29 cellular contexts compared by ENCODE assay signal in genomic region chr7:16810573-16810972, GRCh38. TPM values are rescaled to one million over a fixed set of nuclear protein-coding genes. Genes with fewer than 3 reads are reported as not detected.
"Had no signal": no experiment of that assay in that cellular context is flagged by ENCODE, and none has a peak within 500 bp of the region (broad histone marks: within the 10 kb centered on the region; RNA-seq: fewer than 3 reads in every experiment).

No MANE protein-coding gene starts in this region.

- H3K4me1 ChIP-seq: thyroid gland had no signal

- DNase-seq: activated CD4-positive, alpha-beta memory T cell treated with anti-CD3 and anti-CD28 coated beads for 36 hours; activated CD4-positive, alpha-beta T cell treated with anti-CD3 and anti-CD28 coated beads for 36 hours; activated naive CD4-positive, alpha-beta T cell; activated naive CD8-positive, alpha-beta T cell treated with anti-CD3 and anti-CD28 coated beads for 36 hours; activated T-cell treated with anti-CD3 and anti-CD28 coated beads for 4 hours; amniotic stem cell; dermis blood vessel endothelial cell; effector memory CD4-positive, alpha-beta T cell; foreskin fibroblast; hippocampal formation; midbrain; occipital lobe; stimulated activated CD4-positive, alpha-beta T cell treated with anti-CD3 and anti-CD28 coated beads, Interleukin-12 subunit alpha, Interleukin-12 subunit beta, amount 100 ng/mL, for 4 hours; stimulated activated CD4-positive, alpha-beta T cell treated with anti-CD3 and anti-CD28 coated beads, Interleukin-1b, Interleukin-23, amount 100 ng/mL, for 48 hours; stimulated activated CD8-positive, alpha-beta memory T cell treated with anti-CD3 and anti-CD28 coated beads, Interleukin-4, amount 100 ng/mL, for 48 hours; stimulated activated naive CD4-positive, alpha-beta T cell; thyroid gland had no signal

- H3K36me3 Mint-ChIP-seq: activated CD4-positive, alpha-beta memory T cell treated with anti-CD3 and anti-CD28 coated beads for 36 hours; activated naive CD8-positive, alpha-beta T cell treated with anti-CD3 and anti-CD28 coated beads for 36 hours; WTC11 had no signal

- ATAC-seq: activated CD4-positive, alpha-beta T cell treated with anti-CD3 and anti-CD28 coated beads for 36 hours; left lobe of liver; WTC11 had no signal

- H3K36me3 ChIP-seq: cardiac muscle cell, thyroid gland had no signal

- H3K9me3 ChIP-seq: thyroid gland had no signal

- FAIRE-seq: islet of Langerhans, urothelium cell line had no signal

- H3K27ac Mint-ChIP-seq: activated CD4-positive, alpha-beta memory T cell treated with anti-CD3 and anti-CD28 coated beads for 36 hours; activated CD4-positive, alpha-beta T cell treated with anti-CD3 and anti-CD28 coated beads for 36 hours; activated naive CD8-positive, alpha-beta T cell treated with anti-CD3 and anti-CD28 coated beads for 36 hours; progenitor cell of endocrine pancreas; WTC11 had no signal

- H3K27ac ChIP-seq: cardiac muscle cell, thyroid gland had no signal

- H3K27me3 ChIP-seq: cardiac muscle cell, thyroid gland had no signal

- H3K9me3 Mint-ChIP-seq: activated CD4-positive, alpha-beta memory T cell treated with anti-CD3 and anti-CD28 coated beads for 36 hours; activated naive CD8-positive, alpha-beta T cell treated with anti-CD3 and anti-CD28 coated beads for 36 hours; WTC11 had no signal

- H3K4me3 Mint-ChIP-seq: activated CD4-positive, alpha-beta memory T cell treated with anti-CD3 and anti-CD28 coated beads for 36 hours; activated CD4-positive, alpha-beta T cell treated with anti-CD3 and anti-CD28 coated beads for 36 hours; activated naive CD8-positive, alpha-beta T cell treated with anti-CD3 and anti-CD28 coated beads for 36 hours; WTC11 had no signal

- H3K4me1 Mint-ChIP-seq: activated CD4-positive, alpha-beta T cell treated with anti-CD3 and anti-CD28 coated beads for 36 hours; activated naive CD8-positive, alpha-beta T cell treated with anti-CD3 and anti-CD28 coated beads for 36 hours had no signal

- H3K4me3 ChIP-seq: cardiac muscle cell, thyroid gland had no signal

- H3K27me3 Mint-ChIP-seq: progenitor cell of endocrine pancreas had no signal

RNA-seq across cellular contexts. Expression of gene AGR2, which starts 5.8 kb away (rescaled TPM):
- total RNA-seq: activated CD4-positive, alpha-beta memory T cell treated with anti-CD3 and anti-CD28 coated beads for 36 hours; activated CD4-positive, alpha-beta T cell treated with anti-CD3 and anti-CD28 coated beads for 36 hours; activated naive CD8-positive, alpha-beta T cell treated with anti-CD3 and anti-CD28 coated beads for 36 hours; cardiac muscle cell; chondrocyte; glomerular endothelial cell; lung microvascular endothelial cell; subcutaneous adipose tissue; T-helper 2 cell treated with Interferon-gamma antibody and Interleukin-4, amounts not matched to agents 100 ng/mL and 5 ng/mL, for 36 hours had no signal
- polyA plus RNA-seq: neural cell had no signal
